In the genomic region with DNA sequence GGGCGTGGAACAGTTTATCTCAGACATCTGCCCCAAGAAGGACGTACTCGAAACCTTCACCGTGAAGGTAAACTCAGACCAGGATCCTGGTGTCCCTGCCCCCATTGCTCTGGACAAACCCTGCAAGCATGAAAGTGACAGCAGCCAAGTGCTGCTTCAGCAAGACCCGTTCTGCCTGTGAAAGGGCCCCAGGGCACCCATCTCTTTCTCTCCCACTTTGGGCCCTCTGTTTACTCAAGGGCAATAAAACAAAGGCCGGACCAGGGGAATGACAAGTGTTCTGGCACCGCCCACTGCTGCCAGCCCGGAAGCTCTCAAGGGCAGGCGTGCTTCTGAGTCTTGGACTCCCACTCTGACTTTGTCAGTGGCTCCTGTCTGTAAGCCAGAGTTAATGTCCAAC, we compare ENCODE assay signal across 12 cellular contexts. TPM values are rescaled to one million over a fixed set of nuclear protein-coding genes. Genes with fewer than 3 reads are reported as not detected.
A peak's percentile ranks its signal among the peaks of the same experiment; 100 is the strongest.
DNase-seq lines count a peak whose midpoint lies in the region; ATAC-seq and TF ChIP-seq lines count a peak whose summit lies in the region.
"Had no signal": no experiment of that assay in that cellular context is flagged by ENCODE, and none has a peak within 500 bp of the region (broad histone marks: within the 10 kb centered on the region; RNA-seq: fewer than 3 reads in every experiment).

No MANE protein-coding gene starts in this region.

- H3K27me3 ChIP-seq in right atrium auricular region (no peaks in the 10 kb centered on the region), upper lobe of left lung (no peaks in the 10 kb centered on the region)

- no peaks in the 10 kb centered on the region for H3K27me3 Mint-ChIP-seq in WTC11 (ENCODE audit: low read depth)

- intact Hi-C loops in Right ventricle myocardium inferior (cut with DNase I), result no loop called here

- no peak overlapping the region for H3K4me3 Mint-ChIP-seq in WTC11
- H3K4me3 Mint-ChIP-seq: activated CD8-positive, alpha-beta memory T cell treated with anti-CD3 and anti-CD28 coated beads, Interleukin-2, amount 10 ng/mL, durations not matched to agents 7 days and 5 days; T-cell had no signal

- H3K4me3 ChIP-seq in right atrium auricular region, result no peak overlapping the region
- no peak overlapping the region for H3K4me3 ChIP-seq in upper lobe of left lung

- POLR2A ChIA-PET in WTC11 (lab: Charles Lee), result no interaction called here

- H3K36me3 ChIP-seq in right atrium auricular region (peaks cover 46% of the 10 kb centered on the region), upper lobe of left lung (peaks cover 9 to 59% (median 24%) of the 10 kb centered on the region in 4 donors)

- no peaks in the 10 kb centered on the region for H3K9me3 Mint-ChIP-seq in WTC11
- H3K9me3 Mint-ChIP-seq: T-cell had no signal

- DNase-seq in Right ventricle myocardium inferior (ENCODE audit: missing footprints), result no peak
- no peak for DNase-seq in right atrium auricular region (ENCODE audit: low spot score)
- no peak for DNase-seq in WTC11 (ENCODE audit: low spot score)
- DNase-seq in medulla oblongata (ENCODE audit: extremely low spot score), result peak; percentile 59
- DNase-seq in upper lobe of left lung, result peak; percentile 82 to 91
- DNase-seq: activated CD8-positive, alpha-beta memory T cell treated with anti-CD3 and anti-CD28 coated beads, Interleukin-2, amount 10 ng/mL, durations not matched to agents 7 days and 5 days; NCI-H2081; T-cell had no signal

- H3K4me1 ChIP-seq in right atrium auricular region (peaks cover 0 to 43% of the 10 kb centered on the region in 2 donors), upper lobe of left lung (peaks cover 34 to 59% (median 45%) of the 10 kb centered on the region in 4 donors)

- TF ChIP-seq EP300 in upper lobe of left lung (IDR thresholded peaks at IDR 0.05), result peak in 1 of 4 donors; percentile 41

- WGBS in upper lobe of left lung, 2 donors, result 39 to 44% methylated on average over 4 to 9 of the region's 9 CpGs

- ATAC-seq in Right ventricle myocardium inferior (peak; percentile 30), WTC11 (no peak), upper lobe of left lung (ENCODE audit: low FRiP score in 2 of 2) (peak; percentile 41 to 81), GM19324 (IDR thresholded peaks at IDR 0.05; ENCODE audit: low FRiP score, unreplicated experiment) (no peak), GM19455 (IDR thresholded peaks at IDR 0.05; ENCODE audit: unreplicated experiment) (no peak), HG02759 (IDR thresholded peaks at IDR 0.05; ENCODE audit: unreplicated experiment) (no peak)
- ATAC-seq: activated CD8-positive, alpha-beta memory T cell treated with anti-CD3 and anti-CD28 coated beads, Interleukin-2, amount 10 ng/mL, durations not matched to agents 7 days and 5 days; T-cell had no signal

- H3K4me1 Mint-ChIP-seq in WTC11, result peaks cover 30% of the 10 kb centered on the region

- H3K9me3 ChIP-seq in right atrium auricular region, result no peaks in the 10 kb centered on the region
- no peaks in the 10 kb centered on the region for H3K9me3 ChIP-seq in upper lobe of left lung

- no peak for TF ChIP-seq CTCF in right atrium auricular region (IDR thresholded peaks at IDR 0.05)
- TF ChIP-seq CTCF in WTC11 (IDR thresholded peaks at IDR 0.05), result no peak
- TF ChIP-seq CTCF in upper lobe of left lung (IDR thresholded peaks at IDR 0.05), result no peak

- H3K27ac ChIP-seq in right atrium auricular region (no peak overlapping the region), upper lobe of left lung (peak overlapping the region; percentile 29 to 84 (median 78))
- H3K27ac ChIP-seq: HL-60 had no signal

- peaks cover 84% of the 10 kb centered on the region for H3K36me3 Mint-ChIP-seq in WTC11
- H3K36me3 Mint-ChIP-seq: activated CD8-positive, alpha-beta memory T cell treated with anti-CD3 and anti-CD28 coated beads, Interleukin-2, amount 10 ng/mL, durations not matched to agents 7 days and 5 days; T-cell had no signal

- no peak for TF ChIP-seq POLR2A in upper lobe of left lung (IDR thresholded peaks at IDR 0.05)

- H3K27ac Mint-ChIP-seq in WTC11, result peak overlapping the region; percentile 50
- H3K27ac Mint-ChIP-seq: activated CD8-positive, alpha-beta memory T cell treated with anti-CD3 and anti-CD28 coated beads, Interleukin-2, amount 10 ng/mL, durations not matched to agents 7 days and 5 days; T-cell had no signal

- CTCF ChIA-PET in WTC11 (lab: Charles Lee), result interaction anchor here (1.0 kb wide), 1 partner anchor 40 kb away, joined by 3 read pairs; no protein-coding TSS in a partner anchor

TF ChIP-seq in WTC11, 78 proteins besides CTCF, POLR2A, EP300 and RAD21:
- TF ChIP-seq NFE2L1 (CRISPR knock-in tag; IDR thresholded peaks at IDR 0.05) (no peak), CREB1 (CRISPR knock-in tag; IDR thresholded peaks at IDR 0.05) (no peak), TCF7 (CRISPR knock-in tag; IDR thresholded peaks at IDR 0.05; ENCODE audit: low read depth) (no peak), NFYB (CRISPR knock-in tag; conservative IDR thresholded peaks at IDR 0.05; ENCODE audit: low read depth) (no peak)
- TF ChIP-seq, protein P1, sequence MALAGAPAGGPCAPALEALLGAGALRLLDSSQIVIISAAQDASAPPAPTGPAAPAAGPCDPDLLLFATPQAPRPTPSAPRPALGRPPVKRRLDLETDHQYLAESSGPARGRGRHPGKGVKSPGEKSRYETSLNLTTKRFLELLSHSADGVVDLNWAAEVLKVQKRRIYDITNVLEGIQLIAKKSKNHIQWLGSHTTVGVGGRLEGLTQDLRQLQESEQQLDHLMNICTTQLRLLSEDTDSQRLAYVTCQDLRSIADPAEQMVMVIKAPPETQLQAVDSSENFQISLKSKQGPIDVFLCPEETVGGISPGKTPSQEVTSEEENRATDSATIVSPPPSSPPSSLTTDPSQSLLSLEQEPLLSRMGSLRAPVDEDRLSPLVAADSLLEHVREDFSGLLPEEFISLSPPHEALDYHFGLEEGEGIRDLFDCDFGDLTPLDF (CRISPR knock-in tag; IDR thresholded peaks at IDR 0.05), result no peak
- TF ChIP-seq, protein P2, sequence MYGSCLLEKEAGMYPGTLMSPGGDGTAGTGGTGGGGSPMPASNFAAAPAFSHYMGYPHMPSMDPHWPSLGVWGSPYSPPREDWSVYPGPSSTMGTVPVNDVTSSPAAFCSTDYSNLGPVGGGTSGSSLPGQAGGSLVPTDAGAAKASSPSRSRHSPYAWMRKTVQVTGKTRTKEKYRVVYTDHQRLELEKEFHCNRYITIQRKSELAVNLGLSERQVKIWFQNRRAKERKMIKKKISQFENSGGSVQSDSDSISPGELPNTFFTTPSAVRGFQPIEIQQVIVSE (CRISPR knock-in tag; IDR thresholded peaks at IDR 0.05; ENCODE audit: borderline replicate concordance), result no peak
- TF ChIP-seq, protein P3, sequence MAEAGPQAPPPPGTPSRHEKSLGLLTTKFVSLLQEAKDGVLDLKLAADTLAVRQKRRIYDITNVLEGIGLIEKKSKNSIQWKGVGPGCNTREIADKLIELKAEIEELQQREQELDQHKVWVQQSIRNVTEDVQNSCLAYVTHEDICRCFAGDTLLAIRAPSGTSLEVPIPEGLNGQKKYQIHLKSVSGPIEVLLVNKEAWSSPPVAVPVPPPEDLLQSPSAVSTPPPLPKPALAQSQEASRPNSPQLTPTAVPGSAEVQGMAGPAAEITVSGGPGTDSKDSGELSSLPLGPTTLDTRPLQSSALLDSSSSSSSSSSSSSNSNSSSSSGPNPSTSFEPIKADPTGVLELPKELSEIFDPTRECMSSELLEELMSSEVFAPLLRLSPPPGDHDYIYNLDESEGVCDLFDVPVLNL (CRISPR knock-in tag; IDR thresholded peaks at IDR 0.05; ENCODE audit: borderline replicate concordance, low read depth), result no peak
- TF ChIP-seq, protein P4, sequence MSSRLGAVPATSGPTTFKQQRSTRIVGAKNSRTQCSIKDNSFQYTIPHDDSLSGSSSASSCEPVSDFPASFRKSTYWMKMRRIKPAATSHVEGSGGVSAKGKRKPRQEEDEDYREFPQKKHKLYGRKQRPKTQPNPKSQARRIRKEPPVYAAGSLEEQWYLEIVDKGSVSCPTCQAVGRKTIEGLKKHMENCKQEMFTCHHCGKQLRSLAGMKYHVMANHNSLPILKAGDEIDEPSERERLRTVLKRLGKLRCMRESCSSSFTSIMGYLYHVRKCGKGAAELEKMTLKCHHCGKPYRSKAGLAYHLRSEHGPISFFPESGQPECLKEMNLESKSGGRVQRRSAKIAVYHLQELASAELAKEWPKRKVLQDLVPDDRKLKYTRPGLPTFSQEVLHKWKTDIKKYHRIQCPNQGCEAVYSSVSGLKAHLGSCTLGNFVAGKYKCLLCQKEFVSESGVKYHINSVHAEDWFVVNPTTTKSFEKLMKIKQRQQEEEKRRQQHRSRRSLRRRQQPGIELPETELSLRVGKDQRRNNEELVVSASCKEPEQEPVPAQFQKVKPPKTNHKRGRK (CRISPR knock-in tag; IDR thresholded peaks at IDR 0.05; ENCODE audit: borderline replicate concordance), result no peak
- TF ChIP-seq, protein P5, sequence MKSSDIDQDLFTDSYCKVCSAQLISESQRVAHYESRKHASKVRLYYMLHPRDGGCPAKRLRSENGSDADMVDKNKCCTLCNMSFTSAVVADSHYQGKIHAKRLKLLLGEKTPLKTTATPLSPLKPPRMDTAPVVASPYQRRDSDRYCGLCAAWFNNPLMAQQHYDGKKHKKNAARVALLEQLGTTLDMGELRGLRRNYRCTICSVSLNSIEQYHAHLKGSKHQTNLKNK (CRISPR knock-in tag; IDR thresholded peaks at IDR 0.05), result no peak
- TF ChIP-seq, protein P6, sequence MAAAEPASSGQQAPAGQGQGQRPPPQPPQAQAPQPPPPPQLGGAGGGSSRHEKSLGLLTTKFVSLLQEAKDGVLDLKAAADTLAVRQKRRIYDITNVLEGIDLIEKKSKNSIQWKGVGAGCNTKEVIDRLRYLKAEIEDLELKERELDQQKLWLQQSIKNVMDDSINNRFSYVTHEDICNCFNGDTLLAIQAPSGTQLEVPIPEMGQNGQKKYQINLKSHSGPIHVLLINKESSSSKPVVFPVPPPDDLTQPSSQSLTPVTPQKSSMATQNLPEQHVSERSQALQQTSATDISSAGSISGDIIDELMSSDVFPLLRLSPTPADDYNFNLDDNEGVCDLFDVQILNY (CRISPR knock-in tag; IDR thresholded peaks at IDR 0.05), result no peak
- TF ChIP-seq, protein P7, sequence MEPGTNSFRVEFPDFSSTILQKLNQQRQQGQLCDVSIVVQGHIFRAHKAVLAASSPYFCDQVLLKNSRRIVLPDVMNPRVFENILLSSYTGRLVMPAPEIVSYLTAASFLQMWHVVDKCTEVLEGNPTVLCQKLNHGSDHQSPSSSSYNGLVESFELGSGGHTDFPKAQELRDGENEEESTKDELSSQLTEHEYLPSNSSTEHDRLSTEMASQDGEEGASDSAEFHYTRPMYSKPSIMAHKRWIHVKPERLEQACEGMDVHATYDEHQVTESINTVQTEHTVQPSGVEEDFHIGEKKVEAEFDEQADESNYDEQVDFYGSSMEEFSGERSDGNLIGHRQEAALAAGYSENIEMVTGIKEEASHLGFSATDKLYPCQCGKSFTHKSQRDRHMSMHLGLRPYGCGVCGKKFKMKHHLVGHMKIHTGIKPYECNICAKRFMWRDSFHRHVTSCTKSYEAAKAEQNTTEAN (CRISPR knock-in tag; IDR thresholded peaks at IDR 0.05), result no peak

RNA-seq across cellular contexts. Expression of a gene that starts 35.3 kb away (rescaled TPM):
- 46.9 TPM for total RNA-seq in Right ventricle myocardium inferior
- total RNA-seq in right atrium auricular region, result 100 to 1,000 TPM; 126 to 230 TPM
- 241 to 260 TPM (median 251 TPM) in 3 replicates for total RNA-seq in WTC11 (2021)
- 100 to 1,000 TPM in 5 of 6 donors, 10 to 100 TPM in 1; 96.4 to 716 (median 484) TPM for total RNA-seq in upper lobe of left lung

Comparison
In these comparisons a context has a peak if more than half of its experiments do, and no peak if none do; other contexts are left out.
1. ATAC-seq: peak in Right ventricle myocardium inferior (single experiment) and upper lobe of left lung (2 of 2); none in WTC11 (single experiment), GM19324 (single experiment), GM19455 (single experiment) and HG02759 (single experiment).
2. DNase-seq: peak in medulla oblongata (single experiment) and upper lobe of left lung (2 of 2); none in Right ventricle myocardium inferior (single experiment), right atrium auricular region (single experiment) and WTC11 (single experiment).
3. H3K27ac ChIP-seq: peak in upper lobe of left lung (4 of 4); none in right atrium auricular region (0 of 2).